1 cellular context compared by ENCODE assay signal in the genomic region with DNA sequence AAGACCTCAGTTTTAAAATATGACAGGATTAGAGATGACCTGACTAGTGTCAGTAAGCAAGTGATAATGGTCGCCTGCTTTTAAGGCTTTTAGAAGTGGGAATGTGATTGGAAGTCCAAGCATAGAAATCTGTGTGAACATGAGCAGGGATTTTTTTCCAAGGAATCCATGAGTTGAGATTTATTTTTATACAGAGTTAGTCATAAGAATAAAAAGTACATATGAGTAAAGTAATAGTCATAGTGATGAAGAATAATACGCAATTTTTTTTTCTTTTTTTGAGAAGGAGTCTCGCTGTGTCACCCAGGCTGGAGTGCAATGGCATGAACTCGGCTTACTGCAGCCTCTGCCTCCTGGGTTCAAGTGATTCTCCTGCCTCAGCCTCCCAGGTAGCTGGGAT.
TF ChIP-seq lines count a peak whose summit lies in the region.

No MANE protein-coding gene starts in this region.

TF ChIP-seq in IMR-90, 13 proteins besides CTCF, POLR2A, EP300 and RAD21 (continued from another document):
- TF ChIP-seq, protein P1, sequence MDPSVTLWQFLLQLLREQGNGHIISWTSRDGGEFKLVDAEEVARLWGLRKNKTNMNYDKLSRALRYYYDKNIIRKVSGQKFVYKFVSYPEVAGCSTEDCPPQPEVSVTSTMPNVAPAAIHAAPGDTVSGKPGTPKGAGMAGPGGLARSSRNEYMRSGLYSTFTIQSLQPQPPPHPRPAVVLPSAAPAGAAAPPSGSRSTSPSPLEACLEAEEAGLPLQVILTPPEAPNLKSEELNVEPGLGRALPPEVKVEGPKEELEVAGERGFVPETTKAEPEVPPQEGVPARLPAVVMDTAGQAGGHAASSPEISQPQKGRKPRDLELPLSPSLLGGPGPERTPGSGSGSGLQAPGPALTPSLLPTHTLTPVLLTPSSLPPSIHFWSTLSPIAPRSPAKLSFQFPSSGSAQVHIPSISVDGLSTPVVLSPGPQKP (IDR thresholded peaks at IDR 0.05; ENCODE audit: borderline replicate concordance, low read depth, low read length) = no peak
- no peak for TF ChIP-seq SMC3 (IDR thresholded peaks at IDR 0.05; ENCODE audit: low read depth, low read length)
- TF ChIP-seq NFE2L2 (IDR thresholded peaks at IDR 0.05; ENCODE audit: low read depth, low read length) = no peak
